Comparison of ENCODE assay signal across 12 cellular contexts in genomic region chr6:44056392-44057237, GRCh38.
DNase-seq lines count a peak whose midpoint lies in the region; ATAC-seq and TF ChIP-seq lines count a peak whose summit lies in the region.
"Had no signal": no experiment of that assay in that cellular context is flagged by ENCODE, and none has a peak within 500 bp of the region (broad histone marks: within the 10 kb centered on the region; RNA-seq: fewer than 3 reads in every experiment).

No MANE protein-coding gene starts in this region.

- peak overlapping the region; percentile 43 for H2BK120ac ChIP-seq in mesenchymal stem cell (ENCODE audit: low read depth, low read length)

- H3K27me3 Mint-ChIP-seq in endothelial cell (ENCODE audit: unreplicated experiment), result peaks cover 18% of the 10 kb centered on the region
- peaks cover 14% of the 10 kb centered on the region for H3K27me3 Mint-ChIP-seq in T-helper 17 cell

- no peaks in the 10 kb centered on the region for H3K27me3 ChIP-seq in MG63
- H3K27me3 ChIP-seq in mesenchymal stem cell (ENCODE audit: control insufficient read depth in 1 of 2, insufficient read depth in 1 of 2, low read length in 2 of 2), result no peaks in the 10 kb centered on the region
- H3K27me3 ChIP-seq in aorta (ENCODE audit: control insufficient read depth in 1 of 2, insufficient read depth in 2 of 2, low read length in 1 of 2), result no peaks in the 10 kb centered on the region

- peak overlapping the region; percentile 44 for H3K9ac ChIP-seq in mesenchymal stem cell (ENCODE audit: low read length)

- H3K4me1 Mint-ChIP-seq in endothelial cell (ENCODE audit: unreplicated experiment), result peaks cover 36% of the 10 kb centered on the region
- H3K4me1 Mint-ChIP-seq in T-helper 17 cell, result no peaks in the 10 kb centered on the region

- TF ChIP-seq CTCF in endothelial cell (IDR thresholded peaks at IDR 0.05; ENCODE audit: unreplicated experiment), result no peak

- DNase-seq in MG63, result peak; percentile 100
- no peak for DNase-seq in endothelial cell (ENCODE audit: low spot score)
- DNase-seq in mesenchymal stem cell, result no peak
- DNase-seq in aorta, result peak; percentile 80 to 93
- no peak for DNase-seq in NCI-H128 (lab: John Stamatoyannopoulos, UW; ENCODE audit: unreplicated experiment)
- no peak for DNase-seq in T-helper 17 cell
- no peak for DNase-seq in cortex of kidney (lab: John Stamatoyannopoulos, UW)
- DNase-seq: activated CD8-positive, alpha-beta T cell treated with anti-CD3 and anti-CD28 coated beads for 36 hours; anterior cingulate cortex; NCI-H2227 treated with DMSO at 0.1 percent for 48 hours had no signal

- no peaks in the 10 kb centered on the region for H3K9me3 Mint-ChIP-seq in endothelial cell (ENCODE audit: unreplicated experiment)
- H3K9me3 Mint-ChIP-seq: activated CD8-positive, alpha-beta T cell treated with anti-CD3 and anti-CD28 coated beads for 36 hours had no signal

- H3K27ac ChIP-seq in mesenchymal stem cell (ENCODE audit: low read length, poor library complexity, severe bottlenecking) (no peak overlapping the region), aorta (ENCODE audit: low read depth in 1 of 2, low read length in 2 of 2) (no peak overlapping the region)

- peak overlapping the region; percentile 71 to 97 for H2BK12ac ChIP-seq in mesenchymal stem cell (ENCODE audit: low read length in 2 of 2)

- peak overlapping the region; percentile 25 to 93 for H3K18ac ChIP-seq in mesenchymal stem cell (ENCODE audit: low read depth in 1 of 2, low read length in 2 of 2)

- H3K36me3 ChIP-seq in MG63 (no peaks in the 10 kb centered on the region), mesenchymal stem cell (ENCODE audit: control insufficient read depth in 1 of 2, insufficient read depth in 2 of 2, low read depth in 1 of 2, low read length in 2 of 2) (no peaks in the 10 kb centered on the region), aorta (ENCODE audit: control insufficient read depth in 1 of 2, insufficient read depth in 2 of 2, low read length in 1 of 2) (no peaks in the 10 kb centered on the region)

- H2AK5ac ChIP-seq in mesenchymal stem cell (ENCODE audit: low read length, severe bottlenecking), result peak overlapping the region; percentile 29

- H3K79me1 ChIP-seq in mesenchymal stem cell (replicated peaks; ENCODE audit: low read length, poor library complexity, severe bottlenecking), result no peaks in the 10 kb centered on the region

- H3K9me3 ChIP-seq in MG63 (no peaks in the 10 kb centered on the region), mesenchymal stem cell (ENCODE audit: control insufficient read depth, low read length) (no peaks in the 10 kb centered on the region), aorta (ENCODE audit: control insufficient read depth, low read length) (no peaks in the 10 kb centered on the region), T-helper 17 cell (ENCODE audit: control insufficient read depth, low read length, poor library complexity, severe bottlenecking) (no peaks in the 10 kb centered on the region)

- no peak overlapping the region for H2BK5ac ChIP-seq in mesenchymal stem cell (ENCODE audit: low read depth, low read length, poor library complexity, severe bottlenecking)

- peak overlapping the region; percentile 52 to 77 for H3K4ac ChIP-seq in mesenchymal stem cell (ENCODE audit: low read depth in 1 of 2, low read length in 2 of 2)

- ATAC-seq in aorta (ENCODE audit: low FRiP score) (no peak), T-helper 17 cell (no peak)
- ATAC-seq: activated CD8-positive, alpha-beta T cell treated with anti-CD3 and anti-CD28 coated beads for 36 hours had no signal

- H3K4me1 ChIP-seq in mesenchymal stem cell (ENCODE audit: control insufficient read depth, insufficient read depth, low read depth, low read length) (peaks cover 60% of the 10 kb centered on the region), aorta (ENCODE audit: control insufficient read depth in 1 of 2, insufficient read depth in 2 of 2, low read length in 2 of 2) (no peaks in the 10 kb centered on the region)

- H3K4me2 ChIP-seq in mesenchymal stem cell (ENCODE audit: low read length, poor library complexity, severe bottlenecking), result no peak overlapping the region

- H3K27ac Mint-ChIP-seq in endothelial cell (ENCODE audit: unreplicated experiment) (peak overlapping the region; percentile 57), T-helper 17 cell (no peak overlapping the region)
- H3K27ac Mint-ChIP-seq: activated CD8-positive, alpha-beta T cell treated with anti-CD3 and anti-CD28 coated beads for 36 hours had no signal

- H3K36me3 Mint-ChIP-seq in endothelial cell (ENCODE audit: low read depth, unreplicated experiment) (no peaks in the 10 kb centered on the region), T-helper 17 cell (ENCODE audit: low read depth) (peaks cover 3% of the 10 kb centered on the region)

- H2BK15ac ChIP-seq in mesenchymal stem cell (ENCODE audit: low read depth, poor library complexity, severe bottlenecking), result peak overlapping the region; percentile 98

- no peak overlapping the region for H3K23ac ChIP-seq in mesenchymal stem cell (ENCODE audit: low read length in 2 of 2)

- H2AFZ ChIP-seq in mesenchymal stem cell (ENCODE audit: low read depth, low read length), result no peak overlapping the region

- peak overlapping the region; percentile 33 for H4K8ac ChIP-seq in mesenchymal stem cell (ENCODE audit: low read length)

- 89% methylated on average over 13 of the region's 13 CpGs for WGBS in mesenchymal stem cell
- WGBS in aorta, 2 donors, result 66 to 68% methylated on average over 13 of the region's 13 CpGs

- H3K4me3 Mint-ChIP-seq in endothelial cell (ENCODE audit: unreplicated experiment) (no peak overlapping the region), T-helper 17 cell (no peak overlapping the region)
- H3K4me3 Mint-ChIP-seq: activated CD8-positive, alpha-beta T cell treated with anti-CD3 and anti-CD28 coated beads for 36 hours; neural crest cell had no signal

- intact Hi-C loops in aorta (cut with DNase I), result loop anchor here in 1 of 2 donors (5.0 kb wide), 1 partner anchor 54 kb away; no protein-coding TSS in a partner anchor

- peak overlapping the region; percentile 89 for H4K91ac ChIP-seq in mesenchymal stem cell (ENCODE audit: low read length)

- peak overlapping the region in 1 of 2 experiments; percentile 66 for H3K14ac ChIP-seq in mesenchymal stem cell (ENCODE audit: low read length in 2 of 2)

- H3K4me3 ChIP-seq in MG63, result no peak overlapping the region
- H3K4me3 ChIP-seq in mesenchymal stem cell (ENCODE audit: insufficient read depth in 1 of 2, low read depth in 1 of 2, low read length in 2 of 2), result no peak overlapping the region
- H3K4me3 ChIP-seq in aorta (ENCODE audit: low read length in 2 of 2), result no peak overlapping the region
- H3K4me3 ChIP-seq: SK-N-MC had no signal

Comparison
In these comparisons a context has a peak if more than half of its experiments do, and no peak if none do; other contexts are left out.
1. DNase-seq: peak in MG63 (single experiment) and aorta (2 of 2); none in endothelial cell (single experiment), mesenchymal stem cell (single experiment), NCI-H128 (single experiment), T-helper 17 cell (0 of 3) and cortex of kidney (single experiment).